In genomic region chr16:87330257-87330624, GRCh38 we compare ENCODE assay signal across 22 cellular contexts.
"Had no signal": no experiment of that assay in that cellular context is flagged by ENCODE, and none has a peak within 500 bp of the region (broad histone marks: within the 10 kb centered on the region; RNA-seq: fewer than 3 reads in every experiment).

No MANE protein-coding gene starts in this region.

- DNase-seq: activated CD4-positive, alpha-beta T cell treated with anti-CD3 and anti-CD28 coated beads for 36 hours; activated CD4-positive, alpha-beta T cell treated with anti-CD3 and anti-CD28 coated beads, Interleukin-2, amount 50 U/mL, for 1 hour; activated CD8-positive, alpha-beta memory T cell treated with anti-CD3 and anti-CD28 coated beads, Interleukin-2, amount 50 U/mL, for 4 hours; activated CD8-positive, alpha-beta T cell treated with anti-CD3 and anti-CD28 coated beads for 36 hours; activated gamma-delta T cell treated with Interleukin-2 at 50 U/mL for 16 hours; activated naive CD4-positive, alpha-beta T cell treated with anti-CD3 and anti-CD28 coated beads, Interleukin-2, amount 10 ng/mL, durations not matched to agents 7 days and 5 days; activated naive CD8-positive, alpha-beta T cell treated with anti-CD3 and anti-CD28 coated beads for 36 hours; activated T-cell treated with anti-CD3 and anti-CD28 coated beads, Interleukin-2, amount 50 U/mL, for 72 hours; MV-4-11; NCI-H1092 treated with DMSO at 0.1 percent for 48 hours; NCI-H1436; NCI-H1694 treated with DMSO at 0.1 percent for 48 hours; NCI-H2029 treated with DMSO at 0.1 percent for 48 hours; NCI-H345; NCI-H510A; NCI-H526 treated with DMSO at 0.1 percent for 48 hours; NCI-H82; SJCRH30; SK-N-SH; T-helper 1 cell had no signal

- H3K4me1 ChIP-seq: SJCRH30 had no signal

- H3K27ac ChIP-seq: KMS-11, SJCRH30, VCaP had no signal

- H3K27me3 ChIP-seq: SJCRH30 had no signal

- ATAC-seq: activated CD4-positive, alpha-beta T cell treated with anti-CD3 and anti-CD28 coated beads for 36 hours; activated CD8-positive, alpha-beta T cell treated with anti-CD3 and anti-CD28 coated beads for 36 hours; activated T-cell treated with anti-CD3 and anti-CD28 coated beads, Interleukin-2, amount 50 U/mL, for 72 hours had no signal

- H3K4me3 ChIP-seq: SJCRH30 had no signal

- H3K9me3 ChIP-seq: SJCRH30, SK-N-SH had no signal

- H3K36me3 ChIP-seq: SJCRH30 had no signal
